ENCODE assay signal across 8 cellular contexts in the genomic region with DNA sequence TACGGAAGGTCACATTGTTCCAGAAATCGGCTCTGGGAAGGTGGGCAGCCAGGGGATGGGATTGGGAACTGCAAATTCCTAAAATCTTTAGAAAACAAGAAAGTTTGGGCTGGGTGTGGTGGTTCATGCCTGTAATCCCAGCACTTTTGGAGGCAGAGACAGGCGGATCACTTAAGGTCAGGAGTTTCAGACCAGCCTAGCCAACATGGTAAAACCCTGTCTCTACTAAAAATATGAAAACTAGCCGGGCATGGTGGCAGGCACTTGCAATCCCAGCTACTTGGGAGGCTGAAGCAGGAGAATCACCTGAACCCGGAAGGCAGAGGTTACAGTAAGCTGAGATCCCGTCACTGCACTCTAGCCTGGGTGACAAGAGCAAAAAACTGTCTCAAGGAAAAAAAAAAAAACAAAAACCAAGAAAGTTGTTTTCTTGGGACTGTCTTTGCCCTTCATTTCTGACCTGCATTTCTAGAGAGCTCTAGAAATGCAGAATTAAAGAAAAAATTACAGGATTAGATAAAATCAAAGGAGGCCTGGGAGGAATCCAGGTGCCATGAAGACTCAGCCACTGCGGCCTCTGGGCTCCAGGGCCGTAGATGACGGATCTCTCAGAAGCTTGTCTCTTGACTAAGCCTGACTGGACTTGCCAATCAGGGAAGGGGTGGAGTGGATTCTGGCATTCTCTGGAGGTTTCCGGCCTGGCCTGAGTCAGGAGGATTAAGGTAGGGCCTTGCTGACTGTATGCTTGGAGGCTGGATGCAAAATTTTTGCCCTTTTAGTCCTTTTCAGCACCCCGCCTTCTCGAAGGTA. TPM values are rescaled to one million over a fixed set of nuclear protein-coding genes. Genes with fewer than 3 reads are reported as not detected.
DNase-seq lines count a peak whose midpoint lies in the region; ATAC-seq and TF ChIP-seq lines count a peak whose summit lies in the region.

No MANE protein-coding gene starts in this region.

- intact Hi-C loops in activated CD8-positive, alpha-beta T cell treated with anti-CD3 and anti-CD28 coated beads for 36 hours (cut with micrococcal nuclease) = no loop called here

- TF ChIP-seq CTCF in activated CD8-positive, alpha-beta T cell treated with anti-CD3 and anti-CD28 coated beads for 36 hours (IDR thresholded peaks at IDR 0.05) = no peak
- no peak for TF ChIP-seq CTCF in fibroblast of the aortic adventitia (IDR thresholded peaks at IDR 0.05; ENCODE audit: insufficient read depth, low read length)

- POLR2A ChIA-PET in activated CD8-positive, alpha-beta T cell treated with anti-CD3 and anti-CD28 coated beads for 36 hours (lab: Charles Lee) = interaction anchor here (9.6 to 36.2 kb wide), 3 partner anchors 9 to 73 kb away, joined by 94 to 4842 read pairs (median 343); a partner anchor contains a TSS
- POLR2A ChIA-PET in activated CD8-positive, alpha-beta T cell treated with anti-CD3 and anti-CD28 coated beads, Interleukin-2, amount 10 ng/mL, durations not matched to agents 7 days and 5 days (lab: Charles Lee) = interaction anchor here (1.0 to 22.4 kb wide), 4 partner anchors 10 to 72 kb away, joined by 3 to 4167 read pairs (median 620); a partner anchor contains a TSS

- no peak for ATAC-seq in activated CD8-positive, alpha-beta T cell treated with anti-CD3 and anti-CD28 coated beads for 36 hours
- no peak for ATAC-seq in activated CD8-positive, alpha-beta T cell treated with anti-CD3 and anti-CD28 coated beads, Interleukin-2, amount 10 ng/mL, durations not matched to agents 7 days and 5 days
- no peak for ATAC-seq in HG03457 (IDR thresholded peaks at IDR 0.05; ENCODE audit: unreplicated experiment)

- peak overlapping the region; percentile 34 for H3K4me3 ChIP-seq in fibroblast of the aortic adventitia (ENCODE audit: low read depth, low read length)

- H3K4me3 Mint-ChIP-seq in activated CD8-positive, alpha-beta T cell treated with anti-CD3 and anti-CD28 coated beads for 36 hours = peak overlapping the region; percentile 34
- H3K4me3 Mint-ChIP-seq in activated CD8-positive, alpha-beta T cell treated with anti-CD3 and anti-CD28 coated beads, Interleukin-2, amount 10 ng/mL, durations not matched to agents 7 days and 5 days = no peak overlapping the region

- no peaks in the 10 kb centered on the region for H3K9me3 Mint-ChIP-seq in activated CD8-positive, alpha-beta T cell treated with anti-CD3 and anti-CD28 coated beads for 36 hours
- no peaks in the 10 kb centered on the region for H3K9me3 Mint-ChIP-seq in activated CD8-positive, alpha-beta T cell treated with anti-CD3 and anti-CD28 coated beads, Interleukin-2, amount 10 ng/mL, durations not matched to agents 7 days and 5 days (ENCODE audit: insufficient read depth)

- H3K36me3 Mint-ChIP-seq in activated CD8-positive, alpha-beta T cell treated with anti-CD3 and anti-CD28 coated beads for 36 hours (ENCODE audit: low read depth) = peaks cover 3% of the 10 kb centered on the region
- no peaks in the 10 kb centered on the region for H3K36me3 Mint-ChIP-seq in activated CD8-positive, alpha-beta T cell treated with anti-CD3 and anti-CD28 coated beads, Interleukin-2, amount 10 ng/mL, durations not matched to agents 7 days and 5 days (ENCODE audit: low read depth)

- CTCF ChIA-PET in activated CD8-positive, alpha-beta T cell treated with anti-CD3 and anti-CD28 coated beads for 36 hours (lab: Charles Lee) = interaction anchor here (0.7 to 1.5 kb wide), 5 partner anchors 13 to 164 kb away, joined by 3 to 7 read pairs (median 3); no protein-coding TSS in a partner anchor
- CTCF ChIA-PET in activated CD8-positive, alpha-beta T cell treated with anti-CD3 and anti-CD28 coated beads, Interleukin-2, amount 10 ng/mL, durations not matched to agents 7 days and 5 days (lab: Charles Lee) = interaction anchor here (1.0 to 19.7 kb wide), 7 partner anchors 11 to 77 kb away, joined by 3 to 538 read pairs (median 8); a partner anchor contains a TSS

- no peaks in the 10 kb centered on the region for H3K27me3 Mint-ChIP-seq in activated CD8-positive, alpha-beta T cell treated with anti-CD3 and anti-CD28 coated beads for 36 hours
- H3K27me3 Mint-ChIP-seq in activated CD8-positive, alpha-beta T cell treated with anti-CD3 and anti-CD28 coated beads, Interleukin-2, amount 10 ng/mL, durations not matched to agents 7 days and 5 days (ENCODE audit: low read depth) = no peaks in the 10 kb centered on the region

- H3K27ac Mint-ChIP-seq in activated CD8-positive, alpha-beta T cell treated with anti-CD3 and anti-CD28 coated beads for 36 hours = peak overlapping the region; percentile 91
- no peak overlapping the region for H3K27ac Mint-ChIP-seq in activated CD8-positive, alpha-beta T cell treated with anti-CD3 and anti-CD28 coated beads, Interleukin-2, amount 10 ng/mL, durations not matched to agents 7 days and 5 days

- no peak for DNase-seq in activated CD8-positive, alpha-beta T cell treated with anti-CD3 and anti-CD28 coated beads for 36 hours
- no peak for DNase-seq in activated CD8-positive, alpha-beta T cell treated with anti-CD3 and anti-CD28 coated beads, Interleukin-2, amount 10 ng/mL, durations not matched to agents 7 days and 5 days
- DNase-seq in SW480 (ENCODE audit: low spot score) (peak; percentile 89), fibroblast of the aortic adventitia (ENCODE audit: low read depth) (peak; percentile 98), pons (ENCODE audit: low spot score) (peak; percentile 63), NCI-H146 treated with DMSO at 0.1 percent for 48 hours (lab: John Stamatoyannopoulos, UW; ENCODE audit: unreplicated experiment) (no peak), SK-N-DZ (ENCODE audit: low spot score) (no peak)

- H3K4me1 Mint-ChIP-seq in activated CD8-positive, alpha-beta T cell treated with anti-CD3 and anti-CD28 coated beads for 36 hours (ENCODE audit: low read depth) = peaks cover 53% of the 10 kb centered on the region
- peaks cover 48% of the 10 kb centered on the region for H3K4me1 Mint-ChIP-seq in activated CD8-positive, alpha-beta T cell treated with anti-CD3 and anti-CD28 coated beads, Interleukin-2, amount 10 ng/mL, durations not matched to agents 7 days and 5 days (ENCODE audit: low read depth)

RNA-seq across cellular contexts. Expression of a gene that starts 5.3 kb away (rescaled TPM):
- total RNA-seq in activated CD8-positive, alpha-beta T cell treated with anti-CD3 and anti-CD28 coated beads for 36 hours = 1,000 to 10,000 TPM; 3,856 to 3,869 TPM
- total RNA-seq in activated CD8-positive, alpha-beta T cell treated with anti-CD3 and anti-CD28 coated beads, Interleukin-2, amount 10 ng/mL, durations not matched to agents 7 days and 5 days = 1,000 to 10,000 TPM; 3,822 to 4,094 TPM
- 10,787 and 27,374 TPM in 2 replicates for total RNA-seq in fibroblast of the aortic adventitia (ENCODE audit: low replicate concordance)
- polyA plus RNA-seq in SK-N-DZ (2014; cell fraction: cytosol; rRNA removed) = 15.5 and 29.5 TPM in 2 replicates
- 347 and 1,650 TPM in 2 replicates for polyA plus RNA-seq in SK-N-DZ (2014; cell fraction: nucleus; rRNA removed)

RNA-seq across cellular contexts. Expression of a gene that starts 31.3 kb away (rescaled TPM):
- total RNA-seq in activated CD8-positive, alpha-beta T cell treated with anti-CD3 and anti-CD28 coated beads for 36 hours = 10 to 100 TPM; 71.5 to 76.8 TPM
- total RNA-seq in activated CD8-positive, alpha-beta T cell treated with anti-CD3 and anti-CD28 coated beads, Interleukin-2, amount 10 ng/mL, durations not matched to agents 7 days and 5 days = 10 to 100 TPM; 68.0 to 69.5 TPM
- 32.1 and 76.8 TPM in 2 replicates for total RNA-seq in fibroblast of the aortic adventitia (ENCODE audit: low replicate concordance)
- polyA plus RNA-seq in SK-N-DZ (2014; cell fraction: cytosol; rRNA removed) = 32.7 and 42.1 TPM in 2 replicates
- polyA plus RNA-seq in SK-N-DZ (2014; cell fraction: nucleus; rRNA removed) = 92.4 and 96.0 TPM in 2 replicates

Comparison
In these comparisons a context has a peak if more than half of its experiments do, and no peak if none do; other contexts are left out.
1. DNase-seq: peak in SW480 (single experiment), fibroblast of the aortic adventitia (single experiment) and pons (single experiment); none in activated CD8-positive, alpha-beta T cell treated with anti-CD3 and anti-CD28 coated beads for 36 hours (single experiment), activated CD8-positive, alpha-beta T cell treated with anti-CD3 and anti-CD28 coated beads, Interleukin-2, amount 10 ng/mL, durations not matched to agents 7 days and 5 days (single experiment), NCI-H146 treated with DMSO at 0.1 percent for 48 hours (single experiment) and SK-N-DZ (single experiment).